Comparison of ENCODE assay signal across 19 cellular contexts in genomic region chr2:227180286-227180685, GRCh38. TPM values are rescaled to one million over a fixed set of nuclear protein-coding genes. Genes with fewer than 3 reads are reported as not detected.
A peak's percentile ranks its signal among the peaks of the same experiment; 100 is the strongest.
DNase-seq lines count a peak whose midpoint lies in the region; ATAC-seq and TF ChIP-seq lines count a peak whose summit lies in the region.
"Had no signal": no experiment of that assay in that cellular context is flagged by ENCODE, and none has a peak within 500 bp of the region (broad histone marks: within the 10 kb centered on the region; RNA-seq: fewer than 3 reads in every experiment).

No MANE protein-coding gene starts in this region.

- DNase-seq in GM23248 (no peak), cerebellar cortex (ENCODE audit: low spot score) (peak; percentile 13), kidney tubule cell (ENCODE audit: low spot score) (peak; percentile 67), gastrocnemius medialis (peak; percentile 89 to 90), NCI-H128 (lab: John Stamatoyannopoulos, UW; ENCODE audit: unreplicated experiment) (no peak), amniotic stem cell (lab: John Stamatoyannopoulos, UW) (no peak)
- DNase-seq: activated B cell treated with CpG ODN at 0.5 μM for 24 hours; central memory CD4-positive, alpha-beta T cell; DMS53; glutamatergic neuron; KG1; naive B cell; NCI-H1417 treated with DMSO at 0.1 percent for 48 hours; NCI-H446; PC-9; small intestine had no signal

- H2AFZ ChIP-seq in GM23248, result peak overlapping the region; percentile 41; the same call in 1 of the 2 replicates
- H2AFZ ChIP-seq: PC-9 had no signal

- no peaks in the 10 kb centered on the region for H3K9me2 ChIP-seq in GM23248 (ENCODE audit: insufficient read depth)

- H3K9ac ChIP-seq in GM23248, result no peak overlapping the region

- peak; percentile 98 to 99 for ATAC-seq in gastrocnemius medialis
- no peak for ATAC-seq in HG02678 (IDR thresholded peaks at IDR 0.05; ENCODE audit: unreplicated experiment)
- ATAC-seq in GM21786 (IDR thresholded peaks at IDR 0.05; ENCODE audit: unreplicated experiment), result no peak
- ATAC-seq: activated naive CD4-positive, alpha-beta T cell treated with anti-CD3 and anti-CD28 coated beads, Interleukin-2, amount 50 U/mL, for 72 hours had no signal

- H3K4me2 ChIP-seq in GM23248 (ENCODE audit: unreplicated experiment), result no peak overlapping the region
- H3K4me2 ChIP-seq: PC-9 had no signal

- in situ Hi-C loops in GM23248 (cut with MboI), result no loop called here
- in situ Hi-C loops in gastrocnemius medialis (cut with MboI; ENCODE audit: low sequenced_read_pairs in 4 of 4), result no loop called here

- H3K27me3 ChIP-seq in GM23248 (replicated peaks; ENCODE audit: insufficient read depth), result no peaks in the 10 kb centered on the region
- H3K27me3 ChIP-seq in gastrocnemius medialis, result no peaks in the 10 kb centered on the region

- WGBS in GM23248 (ENCODE audit: low coverage in 1 of 2, low lambda C conversion rate in 2 of 2, missing lambda C conversion rate in 2 of 2), 2 experiments, result 63 to 64% methylated on average over 6 of the region's 6 CpGs

- TF ChIP-seq CTCF in gastrocnemius medialis (IDR thresholded peaks at IDR 0.05 in 4 of 5, conservative IDR thresholded peaks at IDR 0.05 in 1 of 5), result no peak

- H4K20me1 ChIP-seq in GM23248 (ENCODE audit: insufficient read depth), result no peaks in the 10 kb centered on the region

- intact Hi-C loops in gastrocnemius medialis (cut with DNase I; ENCODE audit: low total_unique reads), result loop anchor here (1.0 kb wide), 1 partner anchor 8 kb away; no protein-coding TSS in a partner anchor

- no peaks in the 10 kb centered on the region for H3K36me3 ChIP-seq in GM23248 (ENCODE audit: low read depth)
- H3K36me3 ChIP-seq in gastrocnemius medialis, result no peaks in the 10 kb centered on the region

- H3K9me3 ChIP-seq in GM23248 (ENCODE audit: low read depth), result no peaks in the 10 kb centered on the region
- H3K9me3 ChIP-seq in gastrocnemius medialis, result no peaks in the 10 kb centered on the region

- H3K27ac ChIP-seq in GM23248, result no peak overlapping the region
- peak overlapping the region; percentile 75 to 91 (median 84) for H3K27ac ChIP-seq in gastrocnemius medialis
- H3K27ac ChIP-seq: PC-9 had no signal

- TF ChIP-seq POLR2A in gastrocnemius medialis (IDR thresholded peaks at IDR 0.05), result no peak

- no peaks in the 10 kb centered on the region for H3K79me2 ChIP-seq in GM23248 (ENCODE audit: insufficient read depth)

- H3F3A ChIP-seq in GM23248 (ENCODE audit: insufficient read depth), result no peaks in the 10 kb centered on the region

- H3K4me1 ChIP-seq in GM23248 (ENCODE audit: insufficient read depth) (no peaks in the 10 kb centered on the region), gastrocnemius medialis (peaks cover 35 to 68% of the 10 kb centered on the region in 2 donors)

- H3K4me3 ChIP-seq in GM23248 (no peak overlapping the region), gastrocnemius medialis (peak overlapping the region; percentile 7 to 32 (median 14))
- H3K4me3 ChIP-seq: PC-9 had no signal

RNA-seq across cellular contexts. Expression of gene COL4A3, which starts 15.9 kb away (rescaled TPM):
- 0.11 TPM in 1 of 2 replicates, not detected in the other for total RNA-seq in GM23248 (2014; rRNA removed; shearing (Covaris generic))
- 0.18 and 0.70 TPM in 2 replicates for polyA plus RNA-seq in GM23248 (2016; fragmentation: Nextera tagmentation; extraction: Ambion mirVana)
- total RNA-seq in gastrocnemius medialis, result 10 to 100 TPM in 1 of 4 donors, 1 to 10 TPM in 3; 1.9 to 66.8 (median 3.8) TPM
- total RNA-seq: activated naive CD4-positive, alpha-beta T cell treated with anti-CD3 and anti-CD28 coated beads, Interleukin-2, amount 50 U/mL, for 72 hours had no signal

RNA-seq across cellular contexts. Expression of gene COL4A4, which starts 16.3 kb away (rescaled TPM):
- 0.76 and 1.0 TPM in 2 replicates for total RNA-seq in GM23248 (2014; rRNA removed; shearing (Covaris generic))
- 0.36 and 0.66 TPM in 2 replicates for polyA plus RNA-seq in GM23248 (2016; fragmentation: Nextera tagmentation; extraction: Ambion mirVana)
- 10 to 100 TPM in 1 of 4 donors, 1 to 10 TPM in 3; 2.0 to 11.4 (median 5.7) TPM for total RNA-seq in gastrocnemius medialis
- total RNA-seq: activated naive CD4-positive, alpha-beta T cell treated with anti-CD3 and anti-CD28 coated beads, Interleukin-2, amount 50 U/mL, for 72 hours had no signal

Comparison
In these comparisons a context has a peak if more than half of its experiments do, and no peak if none do; other contexts are left out.
1. DNase-seq: peak in cerebellar cortex (single experiment), kidney tubule cell (single experiment) and gastrocnemius medialis (2 of 2); none in GM23248 (single experiment), NCI-H128 (single experiment) and amniotic stem cell (single experiment).
2. ATAC-seq: peak in gastrocnemius medialis (2 of 2); none in HG02678 (single experiment) and GM21786 (single experiment).